In the genomic region with DNA sequence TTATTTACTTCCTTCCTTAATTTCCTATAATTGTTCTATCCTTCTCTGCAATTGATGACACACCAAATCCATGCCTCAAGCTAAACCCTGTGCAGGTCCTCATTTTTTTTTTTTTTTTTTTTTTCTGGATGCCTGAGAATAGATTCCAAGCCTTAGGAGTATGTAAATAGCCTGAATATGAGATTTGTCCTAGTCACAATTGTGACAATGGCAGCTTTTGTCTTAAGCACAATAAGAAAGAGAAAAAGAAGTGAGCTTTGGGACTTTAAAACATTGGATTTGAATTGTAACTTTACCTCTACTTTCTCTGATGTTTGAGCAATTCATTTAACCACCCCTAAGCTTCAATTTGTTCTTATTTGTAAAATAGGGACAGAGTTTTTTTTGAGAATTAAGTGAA, we compare ENCODE assay signal across 1 cellular context.
TF ChIP-seq lines count a peak whose summit lies in the region.

No MANE protein-coding gene starts in this region.

TF ChIP-seq in WTC11, 78 proteins besides CTCF, POLR2A, EP300 and RAD21 (continued from another document):
- TF ChIP-seq HMGXB4 (CRISPR knock-in tag; IDR thresholded peaks at IDR 0.05): no peak
- TF ChIP-seq, protein P1, sequence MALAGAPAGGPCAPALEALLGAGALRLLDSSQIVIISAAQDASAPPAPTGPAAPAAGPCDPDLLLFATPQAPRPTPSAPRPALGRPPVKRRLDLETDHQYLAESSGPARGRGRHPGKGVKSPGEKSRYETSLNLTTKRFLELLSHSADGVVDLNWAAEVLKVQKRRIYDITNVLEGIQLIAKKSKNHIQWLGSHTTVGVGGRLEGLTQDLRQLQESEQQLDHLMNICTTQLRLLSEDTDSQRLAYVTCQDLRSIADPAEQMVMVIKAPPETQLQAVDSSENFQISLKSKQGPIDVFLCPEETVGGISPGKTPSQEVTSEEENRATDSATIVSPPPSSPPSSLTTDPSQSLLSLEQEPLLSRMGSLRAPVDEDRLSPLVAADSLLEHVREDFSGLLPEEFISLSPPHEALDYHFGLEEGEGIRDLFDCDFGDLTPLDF (CRISPR knock-in tag; IDR thresholded peaks at IDR 0.05): no peak
